In genomic region chr13:114199961-114200672, GRCh38 we compare ENCODE assay signal across 1 cellular context.
TF ChIP-seq lines count a peak whose summit lies in the region.

No MANE protein-coding gene starts in this region.

TF ChIP-seq in endothelial cell of umbilical vein, 7 proteins besides CTCF, POLR2A, EP300 and RAD21:
- TF ChIP-seq POLR2AphosphoS5 (IDR thresholded peaks at IDR 0.05; ENCODE audit: insufficient read depth, low read depth, low read length) (no peak), JUN (IDR thresholded peaks at IDR 0.05; ENCODE audit: borderline replicate concordance, insufficient read depth, insufficient read length, low read depth) (no peak), EZH2 (IDR thresholded peaks at IDR 0.05; ENCODE audit: borderline replicate concordance, low read depth, low read length, severe bottlenecking) (peak; percentile 49), MYC (IDR thresholded peaks at IDR 0.05; ENCODE audit: low read depth, low read length) (no peak)
